ENCODE assay signal across 1 cellular context in genomic region chr2:232440220-232441018, GRCh38.
TF ChIP-seq lines count a peak whose summit lies in the region.
"Not testable (repeated sequence)": the region's sequence is repeated elsewhere in the genome, so short reads cannot be mapped to it uniquely, and the experiment has no call there.

No MANE protein-coding gene starts in this region.

TF ChIP-seq in HepG2, 621 proteins besides CTCF, POLR2A, EP300 and RAD21:
- TF ChIP-seq YY1 (IDR thresholded peaks at IDR 0.05; ENCODE audit: insufficient read depth, insufficient replicate concordance, low read depth, low read length) (peak; percentile 41), MTERF4 (CRISPR knock-in tag; IDR thresholded peaks at IDR 0.05) (peak; percentile 57; the same call in 1 of the 2 replicates), MIER3 (CRISPR knock-in tag; IDR thresholded peaks at IDR 0.05; ENCODE audit: borderline replicate concordance) (peak; percentile 37; the same call in 1 of the 2 replicates), ZBED4 (CRISPR knock-in tag; IDR thresholded peaks at IDR 0.05; ENCODE audit: borderline replicate concordance) (peak; percentile 47; the same call in 1 of the 2 replicates), XRCC5 (optimal IDR thresholded peaks at IDR 0.05; ENCODE audit: low read length) (peak; percentile 83), RXRB (CRISPR knock-in tag; IDR thresholded peaks at IDR 0.05; ENCODE audit: borderline replicate concordance) (0 out of 2 replicates have a peak, but pooled peaks have one; percentile 27), YEATS2 (CRISPR knock-in tag; IDR thresholded peaks at IDR 0.05; ENCODE audit: borderline replicate concordance) (0 out of 2 replicates have a peak, but pooled peaks have one; percentile 50), ZNF839 (CRISPR knock-in tag; IDR thresholded peaks at IDR 0.05; ENCODE audit: borderline replicate concordance) (0 out of 2 replicates have a peak, but pooled peaks have one; percentile 53), GATAD2A (CRISPR knock-in tag; IDR thresholded peaks at IDR 0.05) (0 out of 2 replicates have a peak, but pooled peaks have one; percentile 19), KDM2A (CRISPR knock-in tag; IDR thresholded peaks at IDR 0.05; ENCODE audit: borderline replicate concordance, low read depth) (peak; percentile 59; the same call in 1 of the 2 replicates), FOSL2 (CRISPR knock-in tag; IDR thresholded peaks at IDR 0.05) (peak; percentile 25; the same call in 1 of the 2 replicates), HNRNPLL (IDR thresholded peaks at IDR 0.05; ENCODE audit: low read depth, low read length, poor library complexity, severe bottlenecking) (peak; percentile 38), HNF1B (CRISPR knock-in tag; IDR thresholded peaks at IDR 0.05) (peak; percentile 47; the same call in 1 of the 2 replicates), HNRNPL (IDR thresholded peaks at IDR 0.05; ENCODE audit: low read depth, low read length) (peak; percentile 69; the same call in 1 of the 2 replicates), ERF (CRISPR knock-in tag; IDR thresholded peaks at IDR 0.05) (0 out of 2 replicates have a peak, but pooled peaks have one; percentile 29), GABPB1 (CRISPR knock-in tag; IDR thresholded peaks at IDR 0.05) (0 out of 2 replicates have a peak, but pooled peaks have one; percentile 25), MXD3 (CRISPR knock-in tag; IDR thresholded peaks at IDR 0.05) (0 out of 2 replicates have a peak, but pooled peaks have one; percentile 20), STAG1 (CRISPR knock-in tag; IDR thresholded peaks at IDR 0.05) (peak; percentile 90), TEAD3 (CRISPR knock-in tag; optimal IDR thresholded peaks at IDR 0.05; ENCODE audit: borderline replicate concordance) (peak; percentile 67), KDM4B (CRISPR knock-in tag; IDR thresholded peaks at IDR 0.05) (0 out of 2 replicates have a peak, but pooled peaks have one; percentile 31), KLF16 (CRISPR knock-in tag; IDR thresholded peaks at IDR 0.05) (0 out of 4 replicates have a peak, but pooled peaks of 1 of the 2 experiments have one; percentile 38), SMC3 (IDR thresholded peaks at IDR 0.05; ENCODE audit: low read length) (peak; percentile 37; the same call in 1 of the 2 replicates), PCBP1 (IDR thresholded peaks at IDR 0.05; ENCODE audit: borderline replicate concordance, low read depth, low read length) (0 out of 2 replicates have a peak, but pooled peaks have one; percentile 54), SALL1 (CRISPR knock-in tag; IDR thresholded peaks at IDR 0.05) (peak; percentile 37; the same call in 1 of the 2 replicates), ZNF225 (CRISPR knock-in tag; IDR thresholded peaks at IDR 0.05) (peak; percentile 34; the same call in 1 of the 2 replicates), KLF11 (CRISPR knock-in tag; IDR thresholded peaks at IDR 0.05) (0 out of 2 replicates have a peak, but pooled peaks have one; percentile 50), SPEN (CRISPR knock-in tag; IDR thresholded peaks at IDR 0.05; ENCODE audit: low read depth) (0 out of 2 replicates have a peak, but pooled peaks have one; percentile 8), ZNF770 (CRISPR knock-in tag; IDR thresholded peaks at IDR 0.05) (peak; percentile 42; the same call in 1 of the 2 replicates), ZFP41 (CRISPR knock-in tag; IDR thresholded peaks at IDR 0.05; ENCODE audit: borderline replicate concordance) (0 out of 2 replicates have a peak, but pooled peaks have one; percentile 54), NR2F6 (CRISPR knock-in tag; IDR thresholded peaks at IDR 0.05) (peak; percentile 57; the same call in 1 of the 2 replicates), SAP130 (CRISPR knock-in tag; IDR thresholded peaks at IDR 0.05; ENCODE audit: low read depth) (0 out of 2 replicates have a peak, but pooled peaks have one; percentile 11), SMAD1 (CRISPR knock-in tag; IDR thresholded peaks at IDR 0.05; ENCODE audit: borderline replicate concordance, low read depth) (peak; percentile 17; the same call in 1 of the 2 replicates), ZFX (CRISPR knock-in tag; IDR thresholded peaks at IDR 0.05; ENCODE audit: low read depth) (0 out of 2 replicates have a peak, but pooled peaks have one; percentile 28), ZNF687 (CRISPR knock-in tag; IDR thresholded peaks at IDR 0.05) (peak; percentile 37), ETV5 (CRISPR knock-in tag; IDR thresholded peaks at IDR 0.05; ENCODE audit: borderline replicate concordance) (0 out of 2 replicates have a peak, but pooled peaks have one; percentile 33), KMT2A (CRISPR knock-in tag; IDR thresholded peaks at IDR 0.05) (0 out of 2 replicates have a peak, but pooled peaks have one; percentile 32), THAP11 (CRISPR knock-in tag; IDR thresholded peaks at IDR 0.05) (0 out of 2 replicates have a peak, but pooled peaks have one; percentile 27), THAP9 (CRISPR knock-in tag; IDR thresholded peaks at IDR 0.05; ENCODE audit: borderline replicate concordance) (peak; percentile 22; the same call in 1 of the 2 replicates), ZNF350 (CRISPR knock-in tag; IDR thresholded peaks at IDR 0.05; ENCODE audit: borderline replicate concordance, low read depth) (0 out of 2 replicates have a peak, but pooled peaks have one; percentile 26), BCL6 (CRISPR knock-in tag; IDR thresholded peaks at IDR 0.05) (0 out of 2 replicates have a peak, but pooled peaks have one; percentile 17), RXRA (CRISPR knock-in tag; IDR thresholded peaks at IDR 0.05) (peak; percentile 35; the same call in 1 of the 2 replicates), FOXO1 (CRISPR knock-in tag; IDR thresholded peaks at IDR 0.05) (peak; percentile 46; the same call in 1 of the 2 replicates), SMAD3 (CRISPR knock-in tag; IDR thresholded peaks at IDR 0.05) (0 out of 2 replicates have a peak, but pooled peaks have one; percentile 38), GATAD1 (CRISPR knock-in tag; IDR thresholded peaks at IDR 0.05) (peak; percentile 24; the same call in 1 of the 2 replicates)
- TF ChIP-seq NR2F6 (IDR thresholded peaks at IDR 0.05) = not testable (repeated sequence)
